30 cellular contexts compared by ENCODE assay signal in genomic region chr20:18992418-18992817, GRCh38.
"Had no signal": no experiment of that assay in that cellular context is flagged by ENCODE, and none has a peak within 500 bp of the region (broad histone marks: within the 10 kb centered on the region; RNA-seq: fewer than 3 reads in every experiment).

No MANE protein-coding gene starts in this region.

- H3K27me3 ChIP-seq: body of pancreas, Peyer's patch, SJCRH30 had no signal

- H3K4me1 ChIP-seq: body of pancreas, Peyer's patch, SJCRH30 had no signal

- ATAC-seq: activated CD8-positive, alpha-beta memory T cell treated with anti-CD3 and anti-CD28 coated beads, Interleukin-2, amount 10 ng/mL, durations not matched to agents 7 days and 5 days; body of pancreas; SK-N-SH treated with all-trans-retinoic acid at 6 μM for 48 hours had no signal

- H3K9me3 ChIP-seq: body of pancreas, Peyer's patch, SJCRH30 had no signal

- H3K36me3 ChIP-seq: Peyer's patch, SJCRH30 had no signal

- H3K27ac ChIP-seq: body of pancreas, Peyer's patch, RWPE1, SJCRH30 had no signal

- H3K36me3 Mint-ChIP-seq: activated CD8-positive, alpha-beta memory T cell treated with anti-CD3 and anti-CD28 coated beads, Interleukin-2, amount 10 ng/mL, durations not matched to agents 7 days and 5 days; activated naive CD4-positive, alpha-beta T cell treated with anti-CD3 and anti-CD28 coated beads, Interleukin-2, amount 50 U/mL, for 24 hours had no signal

- H3K27ac Mint-ChIP-seq: activated B cell treated with CpG ODN at 0.5 μM for 24 hours; activated CD4-positive, alpha-beta T cell treated with anti-CD3 and anti-CD28 coated beads, Interleukin-2, amount 10 ng/mL, durations not matched to agents 24 days and 14 days; activated CD8-positive, alpha-beta memory T cell treated with anti-CD3 and anti-CD28 coated beads, Interleukin-2, amount 10 ng/mL, durations not matched to agents 7 days and 5 days; activated naive CD4-positive, alpha-beta T cell treated with anti-CD3 and anti-CD28 coated beads, Interleukin-2, amount 50 U/mL, for 24 hours; activated T-cell treated with anti-CD3 and anti-CD28 coated beads, Interleukin-2, amount 50 U/mL, for 24 hours; activated T-helper 1 cell treated with anti-CD3 and anti-CD28 coated beads, Interleukin-12 subunit alpha, Interleukin-12 subunit beta, Interleukin-2, Interleukin-4 antibody, amounts not matched to agents 30 ng/mL and 10 ng/mL and 1 ng/mL, durations not matched to agents 14 hours and 24 hours and 36 hours; T-helper 1 cell treated with Interleukin-12 subunit alpha and Interleukin-12 subunit beta and Interleukin-4 antibody, amounts not matched to agents 30 μg/mL and 1 μg/mL, for 36 hours had no signal

- DNase-seq: activated B cell treated with CpG ODN at 0.5 μM for 24 hours; activated CD4-positive, alpha-beta T cell treated with anti-CD3 and anti-CD28 coated beads for 1 hour; activated CD4-positive, alpha-beta T cell treated with anti-CD3 and anti-CD28 coated beads, Interleukin-2, amount 10 ng/mL, durations not matched to agents 24 days and 14 days; activated CD4-positive, alpha-beta T cell treated with anti-CD3 and anti-CD28 coated beads, Interleukin-2, amount 50 U/mL, for 48 hours; activated CD8-positive, alpha-beta memory T cell treated with anti-CD3 and anti-CD28 coated beads, Interleukin-2, amount 10 ng/mL, durations not matched to agents 7 days and 5 days; activated effector memory CD4-positive, alpha-beta T cell treated with Interleukin-2 at 50 U/mL for 16 hours; activated naive CD4-positive, alpha-beta T cell; activated T-cell treated with anti-CD3 and anti-CD28 coated beads, Interleukin-2, amount 50 U/mL, for 24 hours; aorta; body of pancreas; central memory CD4-positive, alpha-beta T cell; NCI-H1092 treated with DMSO at 0.1 percent for 48 hours; NCI-H1417 treated with DMSO at 0.1 percent for 48 hours; NCI-H1694; NCI-H2029; NCI-H345; NCI-H510A; NCI-H526 treated with DMSO at 0.1 percent for 48 hours; NK-92 treated with Interleukin-12 subunit alpha and Interleukin-12 subunit beta, amount 100 ng/mL, for 24 hours; OCI-M1; Peyer's patch; Right ventricle myocardium superior; SJCRH30 had no signal

- H3K4me3 ChIP-seq: body of pancreas, Peyer's patch, SJCRH30 had no signal

- H3K9me3 Mint-ChIP-seq: activated CD4-positive, alpha-beta T cell treated with anti-CD3 and anti-CD28 coated beads, Interleukin-2, amount 10 ng/mL, durations not matched to agents 24 days and 14 days; activated naive CD4-positive, alpha-beta T cell treated with anti-CD3 and anti-CD28 coated beads, Interleukin-2, amount 50 U/mL, for 24 hours; T-helper 1 cell treated with Interleukin-12 subunit alpha and Interleukin-12 subunit beta and Interleukin-4 antibody, amounts not matched to agents 30 μg/mL and 1 μg/mL, for 36 hours had no signal

- FAIRE-seq: bronchial epithelial cell, TTC549 had no signal

- H3K27me3 Mint-ChIP-seq: activated CD4-positive, alpha-beta T cell treated with anti-CD3 and anti-CD28 coated beads, Interleukin-2, amount 10 ng/mL, durations not matched to agents 24 days and 14 days; activated CD8-positive, alpha-beta memory T cell treated with anti-CD3 and anti-CD28 coated beads, Interleukin-2, amount 10 ng/mL, durations not matched to agents 7 days and 5 days had no signal

- H3K4me1 Mint-ChIP-seq: activated B cell treated with CpG ODN at 0.5 μM for 24 hours; activated CD4-positive, alpha-beta T cell treated with anti-CD3 and anti-CD28 coated beads, Interleukin-2, amount 10 ng/mL, durations not matched to agents 24 days and 14 days; activated CD8-positive, alpha-beta memory T cell treated with anti-CD3 and anti-CD28 coated beads, Interleukin-2, amount 10 ng/mL, durations not matched to agents 7 days and 5 days; activated naive CD4-positive, alpha-beta T cell treated with anti-CD3 and anti-CD28 coated beads, Interleukin-2, amount 50 U/mL, for 24 hours had no signal

- H3K4me3 Mint-ChIP-seq: activated B cell treated with CpG ODN at 0.5 μM for 24 hours; activated CD4-positive, alpha-beta T cell treated with anti-CD3 and anti-CD28 coated beads, Interleukin-2, amount 10 ng/mL, durations not matched to agents 24 days and 14 days; activated CD8-positive, alpha-beta memory T cell treated with anti-CD3 and anti-CD28 coated beads, Interleukin-2, amount 10 ng/mL, durations not matched to agents 7 days and 5 days; activated naive CD4-positive, alpha-beta T cell treated with anti-CD3 and anti-CD28 coated beads, Interleukin-2, amount 50 U/mL, for 24 hours; activated T-cell treated with anti-CD3 and anti-CD28 coated beads, Interleukin-2, amount 50 U/mL, for 24 hours; activated T-helper 1 cell treated with anti-CD3 and anti-CD28 coated beads, Interleukin-12 subunit alpha, Interleukin-12 subunit beta, Interleukin-2, Interleukin-4 antibody, amounts not matched to agents 30 ng/mL and 10 ng/mL and 1 ng/mL, durations not matched to agents 14 hours and 24 hours and 36 hours; T-helper 1 cell treated with Interleukin-12 subunit alpha and Interleukin-12 subunit beta and Interleukin-4 antibody, amounts not matched to agents 30 μg/mL and 1 μg/mL, for 36 hours had no signal
